In genomic region chr16:4373909-4374742, GRCh38 we compare ENCODE assay signal across 8 cellular contexts. TPM values are rescaled to one million over a fixed set of nuclear protein-coding genes. Genes with fewer than 3 reads are reported as not detected.
A peak's percentile ranks its signal among the peaks of the same experiment; 100 is the strongest.
DNase-seq lines count a peak whose midpoint lies in the region; ATAC-seq and TF ChIP-seq lines count a peak whose summit lies in the region.

No MANE protein-coding gene starts in this region.

- CTCF ChIA-PET in activated naive CD4-positive, alpha-beta T cell treated with anti-CD3 and anti-CD28 coated beads, Interleukin-2, amount 10 ng/mL, durations not matched to agents 7 days and 5 days (lab: Charles Lee): interaction anchor here (3.0 kb wide), 1 partner anchor 28 kb away, joined by 10 read pairs; no protein-coding TSS in a partner anchor

- no peak overlapping the region for H3K4me3 Mint-ChIP-seq in activated naive CD4-positive, alpha-beta T cell treated with anti-CD3 and anti-CD28 coated beads, Interleukin-2, amount 10 ng/mL, durations not matched to agents 7 days and 5 days

- H3K27ac ChIP-seq in dorsolateral prefrontal cortex (peak overlapping the region in 58 of 59 donors; percentile 18 to 93 (median 80)), lower lobe of right lung (peak overlapping the region; percentile 77), urinary bladder (ENCODE audit: low read depth) (peak overlapping the region; percentile 88)

- 23% methylated on average over 30 of the region's 30 CpGs for whole genome bisulfite sequencing in urinary bladder

- H3K27me3 Mint-ChIP-seq in activated naive CD4-positive, alpha-beta T cell treated with anti-CD3 and anti-CD28 coated beads, Interleukin-2, amount 10 ng/mL, durations not matched to agents 7 days and 5 days: no peaks in the 10 kb centered on the region

- TF ChIP-seq CTCF in dorsolateral prefrontal cortex (IDR thresholded peaks at IDR 0.05 in 54 of 56, conservative IDR thresholded peaks at IDR 0.05 in 2 of 56; ENCODE audit: low read depth in 1 of 56, partially characterized antibody in 56 of 56): no peak
- TF ChIP-seq CTCF in lower lobe of right lung (IDR thresholded peaks at IDR 0.05): no peak

- intact Hi-C loops in dorsolateral prefrontal cortex (cut with DNase I): no loop called here
- intact Hi-C loops in lower lobe of right lung (cut with DNase I): no loop called here

- H3K36me3 ChIP-seq in lower lobe of right lung: peaks cover 6% of the 10 kb centered on the region
- no peaks in the 10 kb centered on the region for H3K36me3 ChIP-seq in urinary bladder (ENCODE audit: insufficient read depth)

- peak overlapping the region; percentile 58 for H3K27ac Mint-ChIP-seq in activated naive CD4-positive, alpha-beta T cell treated with anti-CD3 and anti-CD28 coated beads, Interleukin-2, amount 10 ng/mL, durations not matched to agents 7 days and 5 days
- H3K27ac Mint-ChIP-seq in activated naive CD4-positive, alpha-beta T cell treated with anti-CD3 and anti-CD28 coated beads, Interleukin-2, amount 50 U/mL, for 72 hours: no peak overlapping the region

- H3K9me3 ChIP-seq in lower lobe of right lung: no peaks in the 10 kb centered on the region

- H3K4me1 Mint-ChIP-seq in activated naive CD4-positive, alpha-beta T cell treated with anti-CD3 and anti-CD28 coated beads, Interleukin-2, amount 10 ng/mL, durations not matched to agents 7 days and 5 days: peaks cover 11% of the 10 kb centered on the region

- H3K4me1 ChIP-seq in lower lobe of right lung (peaks cover 88% of the 10 kb centered on the region), urinary bladder (ENCODE audit: insufficient read depth) (no peaks in the 10 kb centered on the region)

- no peaks in the 10 kb centered on the region for H3K27me3 ChIP-seq in dorsolateral prefrontal cortex
- H3K27me3 ChIP-seq in lower lobe of right lung (ENCODE audit: low read depth): no peaks in the 10 kb centered on the region

- H3K36me3 Mint-ChIP-seq in activated naive CD4-positive, alpha-beta T cell treated with anti-CD3 and anti-CD28 coated beads, Interleukin-2, amount 10 ng/mL, durations not matched to agents 7 days and 5 days: peaks cover 2% of the 10 kb centered on the region
- no peaks in the 10 kb centered on the region for H3K36me3 Mint-ChIP-seq in activated naive CD4-positive, alpha-beta T cell treated with anti-CD3 and anti-CD28 coated beads, Interleukin-2, amount 50 U/mL, for 72 hours

- H3K9me3 Mint-ChIP-seq in activated naive CD4-positive, alpha-beta T cell treated with anti-CD3 and anti-CD28 coated beads, Interleukin-2, amount 10 ng/mL, durations not matched to agents 7 days and 5 days: no peaks in the 10 kb centered on the region
- no peaks in the 10 kb centered on the region for H3K9me3 Mint-ChIP-seq in activated naive CD4-positive, alpha-beta T cell treated with anti-CD3 and anti-CD28 coated beads, Interleukin-2, amount 50 U/mL, for 72 hours

- H3K4me3 ChIP-seq in dorsolateral prefrontal cortex: peak overlapping the region in 55 of 59 donors; percentile 20 to 84 (median 66)
- H3K4me3 ChIP-seq in lower lobe of right lung: peak overlapping the region; percentile 74
- peak overlapping the region; percentile 86 for H3K4me3 ChIP-seq in urinary bladder (ENCODE audit: low read depth, low read length)

- no peak for ATAC-seq in activated naive CD4-positive, alpha-beta T cell treated with anti-CD3 and anti-CD28 coated beads, Interleukin-2, amount 50 U/mL, for 72 hours
- ATAC-seq in lower lobe of right lung (peak; percentile 33 to 48), GM21717 (IDR thresholded peaks at IDR 0.05; ENCODE audit: unreplicated experiment) (no peak), HG03460 (IDR thresholded peaks at IDR 0.05; ENCODE audit: unreplicated experiment) (no peak)

- no peak for DNase-seq in activated naive CD4-positive, alpha-beta T cell treated with anti-CD3 and anti-CD28 coated beads, Interleukin-2, amount 10 ng/mL, durations not matched to agents 7 days and 5 days
- DNase-seq in activated naive CD4-positive, alpha-beta T cell treated with anti-CD3 and anti-CD28 coated beads, Interleukin-2, amount 50 U/mL, for 72 hours (ENCODE audit: low spot score in 2 of 2): no peak
- peak in 3 of 10 donors; percentile 42 to 70 (median 66) for DNase-seq in dorsolateral prefrontal cortex
- DNase-seq in lower lobe of right lung: peak; percentile 79
- DNase-seq in effector CD8-positive, alpha-beta T cell (lab: John Stamatoyannopoulos, UW): no peak

RNA-seq across cellular contexts. Expression of gene VASN, which starts 2.5 kb away (rescaled TPM):
- total RNA-seq in activated naive CD4-positive, alpha-beta T cell treated with anti-CD3 and anti-CD28 coated beads, Interleukin-2, amount 50 U/mL, for 72 hours: not detected
- total RNA-seq in dorsolateral prefrontal cortex (10 to 100 TPM in 84 of 120 experiments, 1 to 10 TPM in 36; 3.9 to 49.4 (median 12.1) TPM), lower lobe of right lung (17.4 TPM), urinary bladder (20.8 TPM)
- 47.6 TPM for polyA plus RNA-seq in urinary bladder

RNA-seq across cellular contexts. Expression of gene PAM16, which starts 23.0 kb away (rescaled TPM):
- total RNA-seq in activated naive CD4-positive, alpha-beta T cell treated with anti-CD3 and anti-CD28 coated beads, Interleukin-2, amount 50 U/mL, for 72 hours: 10 to 100 TPM; 53.7 to 63.1 TPM
- total RNA-seq in dorsolateral prefrontal cortex (10 to 100 TPM; 31.5 to 61.9 (median 44.6) TPM), lower lobe of right lung (40.0 TPM), urinary bladder (8.6 TPM)
- 48.9 TPM for polyA plus RNA-seq in urinary bladder

RNA-seq across cellular contexts. Expression of gene CORO7, which starts 42.3 kb away (rescaled TPM):
- 10 to 100 TPM; 52.5 to 65.9 TPM for total RNA-seq in activated naive CD4-positive, alpha-beta T cell treated with anti-CD3 and anti-CD28 coated beads, Interleukin-2, amount 50 U/mL, for 72 hours
- total RNA-seq in dorsolateral prefrontal cortex (100 to 1,000 TPM in 1 of 120 experiments, 10 to 100 TPM in 119; 38.4 to 111 (median 63.7) TPM), lower lobe of right lung (58.5 TPM), urinary bladder (13.7 TPM)
- 15.6 TPM for polyA plus RNA-seq in urinary bladder

RNA-seq across cellular contexts. Expression of gene DNAJA3, which starts 51.5 kb away (rescaled TPM):
- 10 to 100 TPM; 66.2 to 79.2 TPM for total RNA-seq in activated naive CD4-positive, alpha-beta T cell treated with anti-CD3 and anti-CD28 coated beads, Interleukin-2, amount 50 U/mL, for 72 hours
- total RNA-seq in dorsolateral prefrontal cortex: 10 to 100 TPM; 38.3 to 66.6 (median 53.2) TPM
- 34.6 TPM for total RNA-seq in lower lobe of right lung
- 33.5 TPM for total RNA-seq in urinary bladder
- 38.4 TPM for polyA plus RNA-seq in urinary bladder

RNA-seq across cellular contexts. Expression of gene GLIS2, which starts 58.3 kb away (rescaled TPM):
- total RNA-seq in activated naive CD4-positive, alpha-beta T cell treated with anti-CD3 and anti-CD28 coated beads, Interleukin-2, amount 50 U/mL, for 72 hours: under 1 TPM; 0.16 to 0.80 TPM
- total RNA-seq in dorsolateral prefrontal cortex (10 to 100 TPM in 35 of 120 experiments, 1 to 10 TPM in 85; 5.4 to 21.8 (median 8.4) TPM), lower lobe of right lung (21.5 TPM), urinary bladder (6.1 TPM)
- 22.1 TPM for polyA plus RNA-seq in urinary bladder

Comparison
In these comparisons a context has a peak if more than half of its experiments do, and no peak if none do; other contexts are left out.
1. ATAC-seq: peak in lower lobe of right lung (2 of 2); none in activated naive CD4-positive, alpha-beta T cell treated with anti-CD3 and anti-CD28 coated beads, Interleukin-2, amount 50 U/mL, for 72 hours (0 of 2), GM21717 (single experiment) and HG03460 (single experiment).
2. RNA of gene VASN, which starts 2.5 kb away (total RNA-seq): 20.8 TPM in urinary bladder (single experiment), 17.4 TPM in lower lobe of right lung (single experiment) and 3.9 to 49.4 TPM in dorsolateral prefrontal cortex; not detected in activated naive CD4-positive, alpha-beta T cell treated with anti-CD3 and anti-CD28 coated beads, Interleukin-2, amount 50 U/mL, for 72 hours; every median in the first group is over 4 times any median in the second.
3. Peak in every context shown above with its lines, with median percentiles within 50 percentile points of each other: H3K27ac ChIP-seq and H3K4me3 ChIP-seq.